16 cellular contexts compared by ENCODE assay signal in the genomic region with DNA sequence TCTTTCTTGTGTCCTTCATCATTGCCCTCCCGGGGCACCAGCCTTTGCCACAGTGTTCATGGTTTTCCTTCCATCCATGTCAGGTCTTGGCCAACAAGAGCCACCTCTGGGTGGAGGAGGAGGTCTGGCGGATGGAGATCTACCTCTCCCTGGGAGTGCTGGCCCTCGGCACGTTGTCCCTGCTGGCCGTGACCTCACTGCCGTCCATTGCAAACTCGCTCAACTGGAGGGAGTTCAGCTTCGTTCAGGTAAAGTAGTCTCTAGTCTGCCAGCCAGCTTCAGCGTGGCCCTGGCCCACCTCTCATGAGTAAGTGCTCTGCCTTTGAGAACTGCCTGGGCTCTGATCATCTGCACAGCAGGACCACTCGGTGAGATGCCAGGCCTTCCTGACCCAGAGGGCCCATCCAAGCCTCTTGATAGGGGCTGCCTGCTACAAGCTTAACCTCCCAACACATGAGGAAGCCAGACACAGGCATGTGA. TPM values are rescaled to one million over a fixed set of nuclear protein-coding genes. Genes with fewer than 3 reads are reported as not detected.
A peak's percentile ranks its signal among the peaks of the same experiment; 100 is the strongest.
DNase-seq lines count a peak whose midpoint lies in the region; ATAC-seq and TF ChIP-seq lines count a peak whose summit lies in the region.
"Had no signal": no experiment of that assay in that cellular context is flagged by ENCODE, and none has a peak within 500 bp of the region (broad histone marks: within the 10 kb centered on the region; RNA-seq: fewer than 3 reads in every experiment).

No MANE protein-coding gene starts in this region.

- DNase-seq in GM23248, result no peak
- no peak for DNase-seq in chondrocyte (ENCODE audit: low spot score)
- DNase-seq in nephron progenitor cell, result no peak
- DNase-seq in NCI-H510A treated with DMSO at 0.1 percent for 48 hours (lab: John Stamatoyannopoulos, UW), result no peak
- DNase-seq: CD8-positive, alpha-beta T cell; DND-41; GDM1; NCI-H1092; NCI-H226; NCI-H526 treated with DMSO at 0.1 percent for 48 hours; Right ventricle myocardium superior had no signal

- H3K4me2 ChIP-seq in GM23248 (ENCODE audit: unreplicated experiment), result no peak overlapping the region

- H3K9me2 ChIP-seq in GM23248 (ENCODE audit: insufficient read depth), result no peaks in the 10 kb centered on the region

- TF ChIP-seq CTCF in chondrocyte (IDR thresholded peaks at IDR 0.05) (no peak), nephron progenitor cell (IDR thresholded peaks at IDR 0.05) (no peak)

- H3K9me3 ChIP-seq in GM23248 (ENCODE audit: low read depth), result no peaks in the 10 kb centered on the region
- H3K9me3 ChIP-seq in HUES64 (ENCODE audit: insufficient read depth, low read depth, low read length), result no peaks in the 10 kb centered on the region
- H3K9me3 ChIP-seq: HAP-1 had no signal

- H3K36me3 ChIP-seq in GM23248 (ENCODE audit: low read depth), result no peaks in the 10 kb centered on the region
- peaks cover 13% of the 10 kb centered on the region for H3K36me3 ChIP-seq in HUES64 (ENCODE audit: insufficient read depth, low read length)

- H3K4me3 Mint-ChIP-seq in chondrocyte (ENCODE audit: unreplicated experiment) (no peak overlapping the region), nephron progenitor cell (no peak overlapping the region)
- H3K4me3 Mint-ChIP-seq: CD8-positive, alpha-beta T cell had no signal

- H3K9ac ChIP-seq in GM23248 (no peak overlapping the region), HUES64 (ENCODE audit: low read depth, low read length) (no peak overlapping the region)

- peak overlapping the region; percentile 93 for H3K27ac Mint-ChIP-seq in chondrocyte (ENCODE audit: unreplicated experiment)
- peak overlapping the region; percentile 36 for H3K27ac Mint-ChIP-seq in nephron progenitor cell
- H3K27ac Mint-ChIP-seq: CD8-positive, alpha-beta T cell had no signal

- in situ Hi-C loops in GM23248 (cut with MboI), result no loop called here

- peaks cover 80% of the 10 kb centered on the region for H3K4me1 Mint-ChIP-seq in chondrocyte (ENCODE audit: low read depth)
- peaks cover 38% of the 10 kb centered on the region for H3K4me1 Mint-ChIP-seq in nephron progenitor cell

- H3K4me1 ChIP-seq in GM23248 (ENCODE audit: insufficient read depth) (peaks cover 55% of the 10 kb centered on the region), HUES64 (ENCODE audit: insufficient read depth, low read length) (peaks cover 46% of the 10 kb centered on the region)

- no peak overlapping the region for H2AFZ ChIP-seq in GM23248

- H3K27me3 Mint-ChIP-seq in chondrocyte (ENCODE audit: low read depth), result no peaks in the 10 kb centered on the region
- peaks cover 16% of the 10 kb centered on the region for H3K27me3 Mint-ChIP-seq in nephron progenitor cell (ENCODE audit: low read depth, poor library complexity)

- no peaks in the 10 kb centered on the region for H3K9me3 Mint-ChIP-seq in chondrocyte (ENCODE audit: low read depth)
- H3K9me3 Mint-ChIP-seq in nephron progenitor cell, result no peaks in the 10 kb centered on the region
- H3K9me3 Mint-ChIP-seq: CD8-positive, alpha-beta T cell had no signal

- no peaks in the 10 kb centered on the region for H4K20me1 ChIP-seq in GM23248 (ENCODE audit: insufficient read depth)

- 95 to 96% methylated on average over 9 to 10 of the region's 10 CpGs for WGBS in GM23248 (ENCODE audit: low coverage in 1 of 2, low lambda C conversion rate in 2 of 2, missing lambda C conversion rate in 2 of 2), 2 experiments
- 89% methylated on average over 10 of the region's 10 CpGs for WGBS in HUES64

- ATAC-seq in GM19467 (IDR thresholded peaks at IDR 0.05; ENCODE audit: unreplicated experiment) (no peak), HG03025 (IDR thresholded peaks at IDR 0.05; ENCODE audit: low FRiP score, unreplicated experiment) (no peak)
- ATAC-seq: CD8-positive, alpha-beta T cell; K562 had no signal

- H3K27ac ChIP-seq in GM23248, result peak overlapping the region; percentile 67; the same call in 1 of the 2 replicates
- peak overlapping the region; percentile 95 for H3K27ac ChIP-seq in HUES64 (ENCODE audit: low read depth, low read length)

- no peaks in the 10 kb centered on the region for H3K79me2 ChIP-seq in GM23248 (ENCODE audit: insufficient read depth)

- peaks cover 55% of the 10 kb centered on the region for H3F3A ChIP-seq in GM23248 (ENCODE audit: insufficient read depth)

- H3K4me3 ChIP-seq in GM23248, result no peak overlapping the region
- no peak overlapping the region for H3K4me3 ChIP-seq in HUES64 (ENCODE audit: low read length)
- H3K4me3 ChIP-seq: HAP-1, K562 had no signal

- H3K36me3 Mint-ChIP-seq in chondrocyte (ENCODE audit: low read depth) (peaks cover 3% of the 10 kb centered on the region), nephron progenitor cell (ENCODE audit: low read depth) (no peaks in the 10 kb centered on the region)
- H3K36me3 Mint-ChIP-seq: CD8-positive, alpha-beta T cell had no signal

- no peaks in the 10 kb centered on the region for H3K27me3 ChIP-seq in GM23248 (replicated peaks; ENCODE audit: insufficient read depth)
- no peaks in the 10 kb centered on the region for H3K27me3 ChIP-seq in HUES64 (ENCODE audit: insufficient read depth, low read length)

RNA-seq across cellular contexts. Expression of a gene that starts 31.0 kb away (rescaled TPM):
- total RNA-seq in GM23248 (2014; rRNA removed; shearing (Covaris generic)), result 29.5 and 30.5 TPM in 2 replicates
- 31.3 and 33.8 TPM in 2 replicates for polyA plus RNA-seq in GM23248 (2016; fragmentation: Nextera tagmentation; extraction: Ambion mirVana)
- 13.4 TPM for polyA plus RNA-seq in HUES64 (2013, experiment 1 of 2)
- polyA plus RNA-seq in HUES64 (2013, experiment 2 of 2), result 13.3 TPM
- total RNA-seq in chondrocyte, result 44.6 to 151 TPM (median 46.6 TPM) in 3 replicates
- total RNA-seq: CD8-positive, alpha-beta T cell had no signal
